ENCODE assay signal across 8 cellular contexts in genomic region chr10:122298598-122299301, GRCh38.
DNase-seq lines count a peak whose midpoint lies in the region; ATAC-seq and TF ChIP-seq lines count a peak whose summit lies in the region.

No MANE protein-coding gene starts in this region.

- CTCF ChIA-PET in GM10248 (lab: Yijun Ruan, JAX) = interaction anchor here (0.7 to 7.6 kb wide), 50 partner anchors 8 to 731 kb away, joined by 3 to 160 read pairs (median 4); partner anchors contain the start of genes ARMS2, BTBD16 and PLEKHA1

- ATAC-seq in HG02973 (IDR thresholded peaks at IDR 0.05; ENCODE audit: unreplicated experiment) (peak; percentile 71), GM21528 (IDR thresholded peaks at IDR 0.05; ENCODE audit: low FRiP score, unreplicated experiment) (no peak)

- DNase-seq in GM10248 (ENCODE audit: extremely low spot score) (peak; percentile 79), NCI-H2171 treated with DMSO at 0.1 percent for 48 hours (lab: John Stamatoyannopoulos, UW) (peak; percentile 71), cerebellar cortex (ENCODE audit: low spot score) (peak; percentile 70), kidney tubule cell (ENCODE audit: low spot score) (peak; percentile 84)
- DNase-seq in activated CD4-positive, CD25-positive, alpha-beta regulatory T cell treated with anti-CD3 and anti-CD28 coated beads, Interleukin-2, amount 50 U/mL, for 72 hours = peak; percentile 68
- DNase-seq in stimulated activated CD4-positive, alpha-beta T cell treated with anti-CD3 and anti-CD28 coated beads, Interleukin-1b, Interleukin-23, amount 100 ng/mL, for 4 hours (ENCODE audit: low read depth in 2 of 2) = peak; percentile 51

- TF ChIP-seq CTCF in GM10248 (IDR thresholded peaks at IDR 0.05; ENCODE audit: control extremely low read depth, extremely low read depth, low read depth, missing control alignments) = peak; percentile 91

- POLR2A ChIA-PET in GM10248 (lab: Yijun Ruan, JAX) = interaction anchor here (0.8 kb wide), 1 partner anchor 34 kb away, joined by 3 read pairs; no protein-coding TSS in a partner anchor
